ENCODE assay signal across 13 cellular contexts in the genomic region with DNA sequence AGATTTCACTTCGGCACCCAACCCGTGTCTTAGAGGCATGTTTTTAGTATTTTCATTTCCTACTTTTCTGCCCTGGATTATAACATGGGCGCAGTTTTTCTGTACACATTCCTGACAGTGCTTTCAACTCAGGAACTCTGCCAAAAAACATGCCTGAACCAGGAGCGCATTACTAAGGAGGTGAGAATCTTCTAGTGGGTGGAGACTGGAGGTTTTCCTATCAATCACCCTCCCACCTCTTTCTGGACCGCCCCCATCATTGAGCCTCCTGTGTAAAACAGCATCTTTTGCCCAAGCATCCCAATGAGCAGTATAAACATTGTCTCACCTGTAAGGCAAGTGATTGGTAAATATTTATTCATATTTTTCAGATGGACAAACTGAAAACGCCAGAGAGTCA.
DNase-seq lines count a peak whose midpoint lies in the region; ATAC-seq lines count a peak whose summit lies in the region.
"Had no signal": no experiment of that assay in that cellular context is flagged by ENCODE, and none has a peak within 500 bp of the region (broad histone marks: within the 10 kb centered on the region; RNA-seq: fewer than 3 reads in every experiment).

No MANE protein-coding gene starts in this region.

- ATAC-seq in stimulated activated naive CD8-positive, alpha-beta T cell treated with anti-CD3 and anti-CD28 coated beads, Interleukin-15, amount 100 ng/mL, for 72 hours: no peak
- ATAC-seq in GM19455 (IDR thresholded peaks at IDR 0.05; ENCODE audit: unreplicated experiment) (no peak), GM21576 (IDR thresholded peaks at IDR 0.05; ENCODE audit: unreplicated experiment) (no peak), HG02973 (IDR thresholded peaks at IDR 0.05; ENCODE audit: unreplicated experiment) (no peak)

- H3K4me3 ChIP-seq in adipocyte (ENCODE audit: low read length): no peak overlapping the region

- peaks cover 24% of the 10 kb centered on the region for H3K4me1 ChIP-seq in adipocyte (ENCODE audit: control insufficient read depth, insufficient read depth, low read length)

- DNase-seq in stimulated activated naive CD8-positive, alpha-beta T cell treated with anti-CD3 and anti-CD28 coated beads, Interleukin-15, amount 100 ng/mL, for 72 hours: no peak
- peak; percentile 65 for DNase-seq in adipocyte (ENCODE audit: low read depth)
- peak; percentile 92 for DNase-seq in iris pigment epithelial cell (ENCODE audit: low read depth)
- DNase-seq in SW480 (ENCODE audit: low spot score): no peak
- DNase-seq: GOT3, NCI-H1694 treated with DMSO at 0.1 percent for 48 hours, right cardiac atrium, T-helper 1 cell had no signal

- peaks cover 97% of the 10 kb centered on the region for H3K36me3 Mint-ChIP-seq in stimulated activated naive CD8-positive, alpha-beta T cell treated with anti-CD3 and anti-CD28 coated beads, Interleukin-15, Interleukin-2, amounts not matched to agents 100 ng/mL and 50 ng/mL, for 24 hours (ENCODE audit: low read depth)

- peak overlapping the region; percentile 88 for H3K27ac Mint-ChIP-seq in stimulated activated naive CD8-positive, alpha-beta T cell treated with anti-CD3 and anti-CD28 coated beads, Interleukin-15, Interleukin-2, amounts not matched to agents 100 ng/mL and 50 ng/mL, for 24 hours
- H3K27ac Mint-ChIP-seq in stimulated activated naive CD8-positive, alpha-beta T cell treated with anti-CD3 and anti-CD28 coated beads, Interleukin-15, amount 100 ng/mL, for 72 hours: no peak overlapping the region

- no peaks in the 10 kb centered on the region for H3K27me3 ChIP-seq in adipocyte (replicated peaks; ENCODE audit: control insufficient read depth, insufficient read depth, low read length)

- H3K36me3 ChIP-seq in adipocyte (ENCODE audit: control insufficient read depth, insufficient read depth, low read length, severe bottlenecking): peaks cover 83% of the 10 kb centered on the region

- H3K4me3 Mint-ChIP-seq in stimulated activated naive CD8-positive, alpha-beta T cell treated with anti-CD3 and anti-CD28 coated beads, Interleukin-15, Interleukin-2, amounts not matched to agents 100 ng/mL and 50 ng/mL, for 24 hours: no peak overlapping the region
- no peak overlapping the region for H3K4me3 Mint-ChIP-seq in stimulated activated naive CD8-positive, alpha-beta T cell treated with anti-CD3 and anti-CD28 coated beads, Interleukin-15, amount 100 ng/mL, for 72 hours
- H3K4me3 Mint-ChIP-seq: CD14-positive monocyte had no signal

- H3K9me3 Mint-ChIP-seq in stimulated activated naive CD8-positive, alpha-beta T cell treated with anti-CD3 and anti-CD28 coated beads, Interleukin-15, Interleukin-2, amounts not matched to agents 100 ng/mL and 50 ng/mL, for 24 hours: no peaks in the 10 kb centered on the region
- H3K9me3 Mint-ChIP-seq in stimulated activated naive CD8-positive, alpha-beta T cell treated with anti-CD3 and anti-CD28 coated beads, Interleukin-15, amount 100 ng/mL, for 72 hours: no peaks in the 10 kb centered on the region
- H3K9me3 Mint-ChIP-seq: CD14-positive monocyte had no signal

- no peak overlapping the region for H3K9ac ChIP-seq in adipocyte (ENCODE audit: low read length)

- no peaks in the 10 kb centered on the region for H3K27me3 Mint-ChIP-seq in stimulated activated naive CD8-positive, alpha-beta T cell treated with anti-CD3 and anti-CD28 coated beads, Interleukin-15, Interleukin-2, amounts not matched to agents 100 ng/mL and 50 ng/mL, for 24 hours
- no peaks in the 10 kb centered on the region for H3K27me3 Mint-ChIP-seq in stimulated activated naive CD8-positive, alpha-beta T cell treated with anti-CD3 and anti-CD28 coated beads, Interleukin-15, amount 100 ng/mL, for 72 hours

- no peaks in the 10 kb centered on the region for H3K9me3 ChIP-seq in adipocyte (ENCODE audit: control insufficient read depth, low read length)

- peaks cover 90% of the 10 kb centered on the region for H3K4me1 Mint-ChIP-seq in stimulated activated naive CD8-positive, alpha-beta T cell treated with anti-CD3 and anti-CD28 coated beads, Interleukin-15, Interleukin-2, amounts not matched to agents 100 ng/mL and 50 ng/mL, for 24 hours (ENCODE audit: low read depth)
- H3K4me1 Mint-ChIP-seq in stimulated activated naive CD8-positive, alpha-beta T cell treated with anti-CD3 and anti-CD28 coated beads, Interleukin-15, amount 100 ng/mL, for 72 hours: peaks cover 97% of the 10 kb centered on the region

Comparison
In these comparisons a context has a peak if more than half of its experiments do, and no peak if none do; other contexts are left out.
1. DNase-seq: peak in adipocyte (single experiment) and iris pigment epithelial cell (single experiment); none in stimulated activated naive CD8-positive, alpha-beta T cell treated with anti-CD3 and anti-CD28 coated beads, Interleukin-15, amount 100 ng/mL, for 72 hours (0 of 2) and SW480 (single experiment).